1 cellular context compared by ENCODE assay signal in the genomic region with DNA sequence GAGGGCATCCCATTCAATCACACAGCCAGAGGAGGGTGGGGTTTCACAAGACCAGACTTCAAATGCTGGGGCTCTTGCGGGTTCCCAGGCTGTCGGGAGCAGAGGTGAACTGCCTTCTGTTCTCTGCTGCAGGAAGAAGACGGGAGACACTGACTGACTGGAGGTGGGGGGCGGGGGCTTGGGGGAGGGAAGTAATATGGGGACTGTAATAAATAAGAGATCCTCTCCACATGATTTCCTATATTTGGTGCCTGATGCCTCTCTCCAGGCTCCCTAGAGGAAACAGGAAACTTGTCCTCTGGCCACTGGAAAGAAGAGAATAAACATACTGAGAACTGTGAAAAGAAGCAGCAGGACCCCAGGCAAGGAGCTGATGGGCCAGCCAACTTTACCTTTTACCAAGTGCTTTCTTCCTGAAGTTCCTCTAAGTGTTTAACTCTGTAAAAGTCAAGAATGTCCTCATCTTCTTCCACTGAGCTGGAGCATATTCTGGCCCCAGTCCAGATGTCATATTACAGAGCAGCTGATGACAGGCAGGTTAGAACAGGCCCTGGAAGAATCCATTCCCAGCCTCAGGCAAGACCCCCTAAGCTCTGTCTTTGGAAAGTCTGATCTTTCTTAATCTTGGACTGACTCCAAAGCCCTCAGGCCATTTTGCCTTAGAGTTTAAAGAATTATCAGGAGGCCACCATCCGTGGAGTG.
TF ChIP-seq lines count a peak whose summit lies in the region.

No MANE protein-coding gene starts in this region.

TF ChIP-seq in endothelial cell of umbilical vein, 7 proteins besides CTCF, POLR2A, EP300 and RAD21 (continued from another document):
- TF ChIP-seq EZH2 (IDR thresholded peaks at IDR 0.05; ENCODE audit: borderline replicate concordance, low read depth, low read length, severe bottlenecking): no peak
